15 cellular contexts compared by ENCODE assay signal in genomic region chr18:5457467-5457957, GRCh38.
DNase-seq lines count a peak whose midpoint lies in the region; ATAC-seq, FAIRE-seq and TF ChIP-seq lines count a peak whose summit lies in the region.
"Had no signal": no experiment of that assay in that cellular context is flagged by ENCODE, and none has a peak within 500 bp of the region (broad histone marks: within the 10 kb centered on the region; RNA-seq: fewer than 3 reads in every experiment).

No MANE protein-coding gene starts in this region.

- H3K9me3 ChIP-seq in GM23248 (ENCODE audit: low read depth) (no peaks in the 10 kb centered on the region), astrocyte (ENCODE audit: insufficient read depth, low read depth, low read length) (no peaks in the 10 kb centered on the region), upper lobe of left lung (no peaks in the 10 kb centered on the region)
- H3K9me3 ChIP-seq: lower lobe of right lung had no signal

- H3F3A ChIP-seq in GM23248 (ENCODE audit: insufficient read depth), result no peaks in the 10 kb centered on the region

- H3K36me3 ChIP-seq in GM23248 (ENCODE audit: low read depth) (no peaks in the 10 kb centered on the region), astrocyte (ENCODE audit: insufficient read depth, low read length) (no peaks in the 10 kb centered on the region), upper lobe of left lung (no peaks in the 10 kb centered on the region)
- H3K36me3 ChIP-seq: lower lobe of right lung had no signal

- intact Hi-C loops in activated CD4-positive, alpha-beta T cell treated with anti-CD3 and anti-CD28 coated beads, Interleukin-2, amount 10 ng/mL, durations not matched to agents 24 days and 14 days (cut with micrococcal nuclease), result loop anchor here (10.0 kb wide), 1 partner anchor 163 kb away; the partner anchor contains the start of gene ZBTB14

- no peak for TF ChIP-seq POLR2A in upper lobe of left lung (IDR thresholded peaks at IDR 0.05)

- TF ChIP-seq EP300 in upper lobe of left lung (IDR thresholded peaks at IDR 0.05), result no peak

- H3K9ac ChIP-seq in GM23248 (no peak overlapping the region), astrocyte (ENCODE audit: low read length) (peak overlapping the region; percentile 75)

- peak overlapping the region; percentile 79 for H3K27ac Mint-ChIP-seq in activated CD4-positive, alpha-beta T cell treated with anti-CD3 and anti-CD28 coated beads, Interleukin-2, amount 10 ng/mL, durations not matched to agents 24 days and 14 days
- no peak overlapping the region for H3K27ac Mint-ChIP-seq in astrocyte (ENCODE audit: unreplicated experiment)
- peak overlapping the region; percentile 58 for H3K27ac Mint-ChIP-seq in nephron progenitor cell

- H3K79me2 ChIP-seq in GM23248 (ENCODE audit: insufficient read depth) (no peaks in the 10 kb centered on the region), astrocyte (ENCODE audit: insufficient read depth, low read length) (no peaks in the 10 kb centered on the region)

- peaks cover 10% of the 10 kb centered on the region for H3K4me1 Mint-ChIP-seq in activated CD4-positive, alpha-beta T cell treated with anti-CD3 and anti-CD28 coated beads, Interleukin-2, amount 10 ng/mL, durations not matched to agents 24 days and 14 days
- peaks cover 31% of the 10 kb centered on the region for H3K4me1 Mint-ChIP-seq in astrocyte (ENCODE audit: low read depth, unreplicated experiment)
- peaks cover 45% of the 10 kb centered on the region for H3K4me1 Mint-ChIP-seq in nephron progenitor cell

- H3K4me2 ChIP-seq in GM23248 (ENCODE audit: unreplicated experiment), result no peak overlapping the region
- H3K4me2 ChIP-seq in astrocyte (ENCODE audit: low read length), result peak overlapping the region; percentile 78

- H3K9me3 Mint-ChIP-seq in activated CD4-positive, alpha-beta T cell treated with anti-CD3 and anti-CD28 coated beads, Interleukin-2, amount 10 ng/mL, durations not matched to agents 24 days and 14 days, result no peaks in the 10 kb centered on the region
- H3K9me3 Mint-ChIP-seq in astrocyte (ENCODE audit: unreplicated experiment), result no peaks in the 10 kb centered on the region
- no peaks in the 10 kb centered on the region for H3K9me3 Mint-ChIP-seq in nephron progenitor cell

- peak overlapping the region; percentile 67 for H3K4me3 Mint-ChIP-seq in activated CD4-positive, alpha-beta T cell treated with anti-CD3 and anti-CD28 coated beads, Interleukin-2, amount 10 ng/mL, durations not matched to agents 24 days and 14 days
- H3K4me3 Mint-ChIP-seq in astrocyte (ENCODE audit: unreplicated experiment) (no peak overlapping the region), nephron progenitor cell (no peak overlapping the region)

- no peak for FAIRE-seq in astrocyte (lab: Jason Lieb, UNC)
- FAIRE-seq: A204.1 had no signal

- no peak for DNase-seq in activated CD4-positive, alpha-beta T cell treated with anti-CD3 and anti-CD28 coated beads, Interleukin-2, amount 10 ng/mL, durations not matched to agents 24 days and 14 days
- no peak for DNase-seq in activated CD4-positive, alpha-beta T cell treated with anti-CD3 and anti-CD28 coated beads, Interleukin-2, amount 50 U/mL, for 1 hour
- DNase-seq in GM23248 (no peak), astrocyte (ENCODE audit: low read depth) (no peak), nephron progenitor cell (no peak), upper lobe of left lung (no peak)
- DNase-seq: amniotic stem cell, Calu3, lower lobe of right lung, NCI-H187, RPMI8226, T1000 had no signal

- H3K9me2 ChIP-seq in GM23248 (ENCODE audit: insufficient read depth), result no peaks in the 10 kb centered on the region

- ATAC-seq in HG02884 (IDR thresholded peaks at IDR 0.05; ENCODE audit: unreplicated experiment) (no peak), HG02588 (IDR thresholded peaks at IDR 0.05; ENCODE audit: unreplicated experiment) (no peak), upper lobe of left lung (ENCODE audit: low FRiP score in 2 of 2) (no peak)

- no peak for TF ChIP-seq CTCF in astrocyte (IDR thresholded peaks at IDR 0.05; ENCODE audit: insufficient read depth, low read depth, low read length)
- TF ChIP-seq CTCF in nephron progenitor cell (IDR thresholded peaks at IDR 0.05), result no peak
- no peak for TF ChIP-seq CTCF in upper lobe of left lung (IDR thresholded peaks at IDR 0.05)

- no peak overlapping the region for H3K4me3 ChIP-seq in GM23248
- H3K4me3 ChIP-seq in astrocyte (ENCODE audit: insufficient read depth, low read depth, low read length), result no peak overlapping the region
- no peak overlapping the region for H3K4me3 ChIP-seq in upper lobe of left lung
- H3K4me3 ChIP-seq: lower lobe of right lung had no signal

- in situ Hi-C loops in GM23248 (cut with MboI), result no loop called here

- H3K4me1 ChIP-seq in GM23248 (ENCODE audit: insufficient read depth) (no peaks in the 10 kb centered on the region; the same call in 1 of the 2 replicates), astrocyte (ENCODE audit: insufficient read depth, low read length) (peaks cover 13% of the 10 kb centered on the region), upper lobe of left lung (peaks cover 0 to 7% (median 4%) of the 10 kb centered on the region in 4 donors)

- H3K27me3 ChIP-seq in GM23248 (replicated peaks; ENCODE audit: insufficient read depth) (no peaks in the 10 kb centered on the region), astrocyte (ENCODE audit: insufficient read depth, low read length) (no peaks in the 10 kb centered on the region), upper lobe of left lung (no peaks in the 10 kb centered on the region)

- H3K27ac ChIP-seq in GM23248 (no peak overlapping the region), astrocyte (ENCODE audit: low read depth, low read length) (peak overlapping the region; percentile 72), upper lobe of left lung (no peak overlapping the region)
- H3K27ac ChIP-seq: lower lobe of right lung had no signal

- peaks cover 4% of the 10 kb centered on the region for H3K27me3 Mint-ChIP-seq in activated CD4-positive, alpha-beta T cell treated with anti-CD3 and anti-CD28 coated beads, Interleukin-2, amount 10 ng/mL, durations not matched to agents 24 days and 14 days
- no peaks in the 10 kb centered on the region for H3K27me3 Mint-ChIP-seq in astrocyte (ENCODE audit: low read depth, unreplicated experiment)
- H3K27me3 Mint-ChIP-seq in nephron progenitor cell (ENCODE audit: low read depth, poor library complexity), result peaks cover 4% of the 10 kb centered on the region

- H2AFZ ChIP-seq in GM23248, result peak overlapping the region; percentile 84; the same call in 1 of the 2 replicates
- no peak overlapping the region for H2AFZ ChIP-seq in astrocyte (ENCODE audit: low read depth, low read length)

- H4K20me1 ChIP-seq in GM23248 (ENCODE audit: insufficient read depth), result no peaks in the 10 kb centered on the region
- H4K20me1 ChIP-seq in astrocyte (ENCODE audit: insufficient read depth, low read length), result no peaks in the 10 kb centered on the region

- 84 to 90% methylated on average over 7 of the region's 7 CpGs for WGBS in GM23248 (ENCODE audit: low coverage in 1 of 2, low lambda C conversion rate in 2 of 2, missing lambda C conversion rate in 2 of 2), 2 experiments
- 75 to 82% methylated on average over 7 of the region's 7 CpGs for WGBS in upper lobe of left lung, 2 donors

- no peaks in the 10 kb centered on the region for H3K36me3 Mint-ChIP-seq in activated CD4-positive, alpha-beta T cell treated with anti-CD3 and anti-CD28 coated beads, Interleukin-2, amount 10 ng/mL, durations not matched to agents 24 days and 14 days (ENCODE audit: low read depth)
- H3K36me3 Mint-ChIP-seq in astrocyte (ENCODE audit: low read depth, unreplicated experiment) (no peaks in the 10 kb centered on the region), nephron progenitor cell (ENCODE audit: low read depth) (no peaks in the 10 kb centered on the region)
